Comparison of ENCODE assay signal across 9 cellular contexts in the genomic region with DNA sequence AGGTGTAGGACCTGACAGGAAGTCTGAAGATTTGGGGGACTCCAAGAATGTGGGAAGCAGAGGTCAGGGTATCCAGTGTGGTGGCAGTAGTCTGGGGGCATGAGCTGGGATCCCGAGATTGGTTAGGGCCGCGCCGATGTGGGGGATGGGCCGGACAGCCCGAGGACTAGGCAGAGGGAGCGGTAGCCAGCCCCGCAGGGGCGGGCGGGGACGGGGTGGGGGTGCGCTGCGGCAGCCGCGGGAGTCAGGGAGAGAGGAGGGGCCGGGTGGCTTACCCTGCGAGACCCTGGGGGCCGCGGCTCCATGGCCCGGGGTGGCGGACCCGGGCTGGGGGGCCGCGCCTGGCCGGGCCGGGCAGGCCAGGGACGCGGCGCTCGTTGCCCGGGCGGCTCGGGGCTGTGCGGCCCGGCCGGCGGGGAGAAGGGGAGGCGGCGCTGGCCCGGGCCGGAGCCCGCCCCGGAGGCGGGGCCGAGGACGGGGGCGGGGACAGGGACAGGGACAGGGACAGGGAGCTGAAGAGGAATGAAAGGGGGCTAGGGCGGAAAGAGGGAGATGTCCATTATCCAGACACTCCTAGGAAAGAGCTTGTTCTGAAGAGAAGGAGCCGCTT. TPM values are rescaled to one million over a fixed set of nuclear protein-coding genes. Genes with fewer than 3 reads are reported as not detected.
DNase-seq lines count a peak whose midpoint lies in the region; ATAC-seq and FAIRE-seq lines count a peak whose summit lies in the region.
"Had no signal": no experiment of that assay in that cellular context is flagged by ENCODE, and none has a peak within 500 bp of the region (broad histone marks: within the 10 kb centered on the region; RNA-seq: fewer than 3 reads in every experiment).

No MANE protein-coding gene starts in this region.

- no peak overlapping the region for H3K27ac ChIP-seq in effector memory CD4-positive, alpha-beta T cell (ENCODE audit: insufficient read depth, low read length, poor library complexity, severe bottlenecking)
- H3K27ac ChIP-seq in urinary bladder (ENCODE audit: low read depth): no peak overlapping the region

- H3K9me3 ChIP-seq in effector memory CD4-positive, alpha-beta T cell (ENCODE audit: control insufficient read depth, low read length): no peaks in the 10 kb centered on the region

- peak; percentile 48 for DNase-seq in activated T-cell treated with anti-CD3 and anti-CD28 coated beads, Interleukin-2, amount 50 U/mL, for 1 hour
- DNase-seq in activated T-cell treated with anti-CD3 and anti-CD28 coated beads for 4 hours (no peak), RCC 7860 (ENCODE audit: low spot score) (peak; percentile 5), medulla oblongata (ENCODE audit: extremely low spot score) (peak; percentile 75), Kasumi-1 (lab: John Stamatoyannopoulos, UW) (no peak)
- DNase-seq in effector memory CD4-positive, alpha-beta T cell: no peak

- WGBS in urinary bladder: 15% methylated on average over 48 of the region's 49 CpGs

- peak overlapping the region; percentile 44 for H3K4me3 ChIP-seq in effector memory CD4-positive, alpha-beta T cell (ENCODE audit: insufficient read depth, low read depth, low read length, poor library complexity, severe bottlenecking)
- peak overlapping the region; percentile 36 for H3K4me3 ChIP-seq in urinary bladder (ENCODE audit: low read depth, low read length)

- no peaks in the 10 kb centered on the region for H3K36me3 ChIP-seq in effector memory CD4-positive, alpha-beta T cell (ENCODE audit: control insufficient read depth, insufficient read depth, low read length)
- no peaks in the 10 kb centered on the region for H3K36me3 ChIP-seq in urinary bladder (ENCODE audit: insufficient read depth)

- no peak for FAIRE-seq in RCC 7860 (lab: Jason Lieb, UNC)
- FAIRE-seq: colon had no signal

- H3K4me1 ChIP-seq in effector memory CD4-positive, alpha-beta T cell (ENCODE audit: control insufficient read depth, insufficient read depth, low read length, poor library complexity, severe bottlenecking): peaks cover 5% of the 10 kb centered on the region
- H3K4me1 ChIP-seq in urinary bladder (ENCODE audit: insufficient read depth): no peaks in the 10 kb centered on the region

- H3K27me3 ChIP-seq in effector memory CD4-positive, alpha-beta T cell (replicated peaks; ENCODE audit: control insufficient read depth, insufficient read depth, low read length, poor library complexity, severe bottlenecking): no peaks in the 10 kb centered on the region

- ATAC-seq in HG03108 (IDR thresholded peaks at IDR 0.05; ENCODE audit: unreplicated experiment): no peak

RNA-seq across cellular contexts. Expression of a gene that starts 5.6 kb away (rescaled TPM):
- total RNA-seq in urinary bladder: 5.0 TPM
- 26.3 TPM for polyA plus RNA-seq in urinary bladder

RNA-seq across cellular contexts. Expression of a gene that starts 14.6 kb away (rescaled TPM):
- 0.26 TPM for total RNA-seq in urinary bladder
- polyA plus RNA-seq in urinary bladder: 0.96 TPM

RNA-seq across cellular contexts. Expression of a gene that starts 40.2 kb away (rescaled TPM):
- total RNA-seq in urinary bladder: 139 TPM
- 702 TPM for polyA plus RNA-seq in urinary bladder

RNA-seq across cellular contexts. Expression of a gene that starts 54.0 kb away (rescaled TPM):
- total RNA-seq in urinary bladder: 113 TPM
- polyA plus RNA-seq in urinary bladder: 86.3 TPM

Comparison
In these comparisons a context has a peak if more than half of its experiments do, and no peak if none do; other contexts are left out.
1. DNase-seq: peak in activated T-cell treated with anti-CD3 and anti-CD28 coated beads, Interleukin-2, amount 50 U/mL, for 1 hour (single experiment), RCC 7860 (single experiment) and medulla oblongata (single experiment); none in activated T-cell treated with anti-CD3 and anti-CD28 coated beads for 4 hours (single experiment), effector memory CD4-positive, alpha-beta T cell (0 of 3) and Kasumi-1 (0 of 2).